Comparison of ENCODE assay signal across 19 cellular contexts in genomic region chr10:91567815-91568214, GRCh38.
"Had no signal": no experiment of that assay in that cellular context is flagged by ENCODE, and none has a peak within 500 bp of the region (broad histone marks: within the 10 kb centered on the region; RNA-seq: fewer than 3 reads in every experiment).

No MANE protein-coding gene starts in this region.

- H3K9me3 Mint-ChIP-seq: activated B cell treated with CpG ODN at 0.5 μM for 24 hours; activated CD4-positive, alpha-beta memory T cell treated with anti-CD3 and anti-CD28 coated beads, Interleukin-2, amount 10 ng/mL, durations not matched to agents 7 days and 5 days; activated naive CD8-positive, alpha-beta T cell treated with anti-CD3 and anti-CD28 coated beads for 36 hours; effector memory CD8-positive, alpha-beta T cell; natural killer cell treated with Interleukin-12 subunit alpha and Interleukin-12 subunit beta and Interleukin-15 and Interleukin-18, amount 100 ng/mL, for 72 hours; stimulated activated memory B cell treated with anti-CD40 and anti-IgM and Interleukin-4, amounts not matched to agents 10 μg/mL and 1 μg/mL and 100 μg/mL, for 72 hours had no signal

- H3K36me3 ChIP-seq: gastrocnemius medialis, heart left ventricle, neutrophil, pancreas had no signal

- H3K9me3 ChIP-seq: gastrocnemius medialis, heart left ventricle, neutrophil, pancreas, testis had no signal

- H3K4me1 Mint-ChIP-seq: activated B cell treated with CpG ODN at 0.5 μM for 24 hours; activated CD8-positive, alpha-beta memory T cell treated with anti-CD3 and anti-CD28 coated beads, Interleukin-2, amount 10 ng/mL, durations not matched to agents 7 days and 5 days; activated naive CD8-positive, alpha-beta T cell treated with anti-CD3 and anti-CD28 coated beads for 36 hours; stimulated activated memory B cell treated with anti-CD40 and anti-IgM and Interleukin-4, amounts not matched to agents 10 μg/mL and 1 μg/mL and 100 μg/mL, for 72 hours had no signal

- H3K36me3 Mint-ChIP-seq: activated CD8-positive, alpha-beta memory T cell treated with anti-CD3 and anti-CD28 coated beads, Interleukin-2, amount 10 ng/mL, durations not matched to agents 7 days and 5 days; activated naive CD8-positive, alpha-beta T cell treated with anti-CD3 and anti-CD28 coated beads for 36 hours; natural killer cell treated with Interleukin-12 subunit alpha and Interleukin-12 subunit beta and Interleukin-15 and Interleukin-18, amount 100 ng/mL, for 72 hours; stimulated activated memory B cell treated with anti-CD40 and anti-IgM and Interleukin-4, amounts not matched to agents 10 μg/mL and 1 μg/mL and 100 μg/mL, for 72 hours; type B pancreatic cell had no signal

- H3K4me2 ChIP-seq: smooth muscle cell had no signal

- H3K27ac ChIP-seq: gastrocnemius medialis, heart left ventricle, neutrophil, pancreas, testis had no signal

- DNase-seq: activated B cell treated with CpG ODN at 0.5 μM for 24 hours; activated CD4-positive, alpha-beta memory T cell treated with anti-CD3 and anti-CD28 coated beads, Interleukin-2, amount 10 ng/mL, durations not matched to agents 7 days and 5 days; activated CD4-positive, alpha-beta T cell treated with anti-CD3 and anti-CD28 coated beads for 4 hours; activated CD8-positive, alpha-beta memory T cell treated with anti-CD3 and anti-CD28 coated beads, Interleukin-2, amount 10 ng/mL, durations not matched to agents 7 days and 5 days; activated naive CD8-positive, alpha-beta T cell treated with anti-CD3 and anti-CD28 coated beads for 36 hours; amniotic stem cell; effector memory CD8-positive, alpha-beta T cell; gastrocnemius medialis; heart left ventricle; left cardiac atrium; pancreas; stimulated activated CD4-positive, alpha-beta T cell treated with anti-CD3 and anti-CD28 coated beads, Interleukin-4, amount 100 ng/mL, for 24 hours; T-helper 2 cell; testis had no signal

- H3K27me3 ChIP-seq: gastrocnemius medialis, heart left ventricle, neutrophil, pancreas, testis had no signal

- H3K27ac Mint-ChIP-seq: activated B cell treated with CpG ODN at 0.5 μM for 24 hours; activated CD4-positive, alpha-beta memory T cell treated with anti-CD3 and anti-CD28 coated beads, Interleukin-2, amount 10 ng/mL, durations not matched to agents 7 days and 5 days; activated CD8-positive, alpha-beta memory T cell treated with anti-CD3 and anti-CD28 coated beads, Interleukin-2, amount 10 ng/mL, durations not matched to agents 7 days and 5 days; activated naive CD8-positive, alpha-beta T cell treated with anti-CD3 and anti-CD28 coated beads for 36 hours; effector memory CD8-positive, alpha-beta T cell; natural killer cell treated with Interleukin-12 subunit alpha and Interleukin-12 subunit beta and Interleukin-15 and Interleukin-18, amount 100 ng/mL, for 72 hours; stimulated activated memory B cell treated with anti-CD40 and anti-IgM and Interleukin-4, amounts not matched to agents 10 μg/mL and 1 μg/mL and 100 μg/mL, for 72 hours; type B pancreatic cell had no signal

- H3K27me3 Mint-ChIP-seq: activated CD4-positive, alpha-beta memory T cell treated with anti-CD3 and anti-CD28 coated beads, Interleukin-2, amount 10 ng/mL, durations not matched to agents 7 days and 5 days; activated naive CD8-positive, alpha-beta T cell treated with anti-CD3 and anti-CD28 coated beads for 36 hours; type B pancreatic cell had no signal

- H3K4me3 Mint-ChIP-seq: activated B cell treated with CpG ODN at 0.5 μM for 24 hours; activated CD4-positive, alpha-beta memory T cell treated with anti-CD3 and anti-CD28 coated beads, Interleukin-2, amount 10 ng/mL, durations not matched to agents 7 days and 5 days; activated CD8-positive, alpha-beta memory T cell treated with anti-CD3 and anti-CD28 coated beads, Interleukin-2, amount 10 ng/mL, durations not matched to agents 7 days and 5 days; activated naive CD8-positive, alpha-beta T cell treated with anti-CD3 and anti-CD28 coated beads for 36 hours; effector memory CD8-positive, alpha-beta T cell; natural killer cell treated with Interleukin-12 subunit alpha and Interleukin-12 subunit beta and Interleukin-15 and Interleukin-18, amount 100 ng/mL, for 72 hours; stimulated activated memory B cell treated with anti-CD40 and anti-IgM and Interleukin-4, amounts not matched to agents 10 μg/mL and 1 μg/mL and 100 μg/mL, for 72 hours; type B pancreatic cell had no signal

- ATAC-seq: activated CD8-positive, alpha-beta memory T cell treated with anti-CD3 and anti-CD28 coated beads, Interleukin-2, amount 10 ng/mL, durations not matched to agents 7 days and 5 days; effector memory CD8-positive, alpha-beta T cell; gastrocnemius medialis; heart left ventricle; left cardiac atrium; pancreas; stimulated activated memory B cell treated with anti-CD40 and anti-IgM and Interleukin-4, amounts not matched to agents 10 μg/mL and 1 μg/mL and 100 μg/mL, for 72 hours had no signal

- H3K4me1 ChIP-seq: pancreas, testis had no signal

- H3K4me3 ChIP-seq: gastrocnemius medialis, heart left ventricle, pancreas, smooth muscle cell, testis had no signal

- FAIRE-seq: pancreas had no signal
